14 cellular contexts compared by ENCODE assay signal in genomic region chrX:17078031-17078730, GRCh38.
DNase-seq lines count a peak whose midpoint lies in the region; ATAC-seq and TF ChIP-seq lines count a peak whose summit lies in the region.
"Had no signal": no experiment of that assay in that cellular context is flagged by ENCODE, and none has a peak within 500 bp of the region (broad histone marks: within the 10 kb centered on the region; RNA-seq: fewer than 3 reads in every experiment).

No MANE protein-coding gene starts in this region.

- H3K4me1 ChIP-seq in muscle layer of colon (ENCODE audit: insufficient read depth, low read length): peaks cover 15% of the 10 kb centered on the region
- H3K4me1 ChIP-seq: pancreas, Peyer's patch had no signal

- H3K4me3 ChIP-seq in choroid plexus epithelial cell (ENCODE audit: low read depth, low read length) (no peak overlapping the region), muscle layer of colon (ENCODE audit: low read depth in 1 of 2, low read length in 2 of 2) (no peak overlapping the region)
- H3K4me3 ChIP-seq: BLaER1 treated with 17β-estradiol and CSF1 and Interleukin-3, amounts not matched to agents 10 nM and 100 nM; pancreas; Peyer's patch had no signal

- no peak for ATAC-seq in GM19397 (IDR thresholded peaks at IDR 0.05; ENCODE audit: unreplicated experiment)

- H3K9me3 ChIP-seq in muscle layer of colon (ENCODE audit: low read length): no peaks in the 10 kb centered on the region
- H3K9me3 ChIP-seq: BLaER1 treated with 17β-estradiol and CSF1 and Interleukin-3, amounts not matched to agents 10 nM and 100 nM; pancreas; Peyer's patch had no signal

- no peak overlapping the region for H3K9ac ChIP-seq in muscle layer of colon (ENCODE audit: low read length)
- H3K9ac ChIP-seq: BLaER1 treated with 17β-estradiol and CSF1 and Interleukin-3, amounts not matched to agents 10 nM and 100 nM; KMS-11 had no signal

- no peak for TF ChIP-seq CTCF in choroid plexus epithelial cell (conservative IDR thresholded peaks at IDR 0.05; ENCODE audit: low read depth, low read length)

- no peaks in the 10 kb centered on the region for H3K36me3 ChIP-seq in muscle layer of colon (ENCODE audit: insufficient read depth, low read length)
- H3K36me3 ChIP-seq: BLaER1 treated with 17β-estradiol and CSF1 and Interleukin-3, amounts not matched to agents 10 nM and 100 nM; Peyer's patch had no signal

- no peaks in the 10 kb centered on the region for H3K27me3 ChIP-seq in muscle layer of colon (ENCODE audit: control insufficient read depth in 1 of 2, insufficient read depth in 2 of 2, low read length in 2 of 2)
- H3K27me3 ChIP-seq: Peyer's patch had no signal

- DNase-seq in AG08396 (ENCODE audit: low spot score): peak; percentile 24
- peak; percentile 28 for DNase-seq in HT-29 (ENCODE audit: low spot score)
- DNase-seq in choroid plexus epithelial cell (ENCODE audit: low read depth): peak; percentile 16
- no peak for DNase-seq in cortex of kidney (lab: John Stamatoyannopoulos, UW)
- DNase-seq in NCI-H1436 treated with DMSO at 0.1 percent for 48 hours (lab: John Stamatoyannopoulos, UW): no peak
- no peak for DNase-seq in SW 1271 (lab: John Stamatoyannopoulos, UW)
- DNase-seq: NCI-H2227 treated with DMSO at 0.1 percent for 48 hours; pancreas; Peyer's patch; stimulated activated CD4-positive, alpha-beta T cell treated with anti-CD3 and anti-CD28 coated beads, Interleukin-4, amount 100 ng/mL, for 4 hours had no signal

- H3K27ac ChIP-seq in muscle layer of colon (ENCODE audit: low read depth, low read length): peak overlapping the region; percentile 37
- H3K27ac ChIP-seq: BLaER1 treated with 17β-estradiol and CSF1 and Interleukin-3, amounts not matched to agents 10 nM and 100 nM; KMS-11; pancreas; Peyer's patch had no signal

Comparison
In these comparisons a context has a peak if more than half of its experiments do, and no peak if none do; other contexts are left out.
1. DNase-seq: peak in AG08396 (single experiment), HT-29 (single experiment) and choroid plexus epithelial cell (single experiment); none in cortex of kidney (single experiment), NCI-H1436 treated with DMSO at 0.1 percent for 48 hours (single experiment) and SW 1271 (0 of 2).